ENCODE assay signal across 20 cellular contexts in genomic region chr4:78596111-78596742, GRCh38. TPM values are rescaled to one million over a fixed set of nuclear protein-coding genes. Genes with fewer than 3 reads are reported as not detected.
DNase-seq lines count a peak whose midpoint lies in the region; ATAC-seq, FAIRE-seq and TF ChIP-seq lines count a peak whose summit lies in the region.
"Had no signal": no experiment of that assay in that cellular context is flagged by ENCODE, and none has a peak within 500 bp of the region (broad histone marks: within the 10 kb centered on the region; RNA-seq: fewer than 3 reads in every experiment).

No MANE protein-coding gene starts in this region.

- H3K27me3 ChIP-seq in HCT116 (ENCODE audit: insufficient read depth, low read length), result no peaks in the 10 kb centered on the region
- H3K27me3 ChIP-seq in body of pancreas, result no peaks in the 10 kb centered on the region
- H3K27me3 ChIP-seq in left lung, result no peaks in the 10 kb centered on the region
- no peaks in the 10 kb centered on the region for H3K27me3 ChIP-seq in small intestine (ENCODE audit: control insufficient read depth in 2 of 2, insufficient read depth in 2 of 2, low read length in 2 of 2)
- no peaks in the 10 kb centered on the region for H3K27me3 ChIP-seq in CD4-positive, alpha-beta memory T cell (ENCODE audit: insufficient read depth, low read length)

- RAD21 ChIA-PET in HCT116 (lab: Charles Lee; ENCODE audit: low non-redundant PET in 1 of 2, low total read pairs in 2 of 2, uncharacterized antibody in 2 of 2, unreplicated experiment in 2 of 2), result no interaction called here

- no peak overlapping the region for H3K9ac ChIP-seq in HCT116 (ENCODE audit: low read length)

- H2AFZ ChIP-seq in HCT116 (ENCODE audit: low read depth, low read length, poor library complexity, severe bottlenecking), result no peak overlapping the region

- H3K9me3 Mint-ChIP-seq in CD4-positive, alpha-beta memory T cell, result peaks cover 0 to 2% (median 0%) of the 10 kb centered on the region in 8 donors
- H3K9me3 Mint-ChIP-seq: CD4-positive, alpha-beta T cell had no signal

- no peaks in the 10 kb centered on the region; the same call in 1 of the 2 replicates for H4K20me1 ChIP-seq in HCT116 (ENCODE audit: insufficient read depth)

- WGBS in body of pancreas, 2 donors, result 41 to 46% methylated on average over 3 of the region's 3 CpGs
- 27 to 64% (median 55%) methylated on average over 3 of the region's 3 CpGs for WGBS in small intestine, 3 donors

- no peak for TF ChIP-seq RAD21 in HCT116 (IDR thresholded peaks at IDR 0.05; ENCODE audit: low read depth)

- H3K27ac Mint-ChIP-seq in CD4-positive, alpha-beta memory T cell, result no peak overlapping the region
- H3K27ac Mint-ChIP-seq: CD4-positive, alpha-beta T cell; IgD-negative memory B cell had no signal

- BruUV-seq in HCT116 (replicated peaks; lab: Mats Ljungman, UMichigan), result TSS peak; percentile 5

- H3K9me2 ChIP-seq in HCT116 (ENCODE audit: insufficient read depth), result no peaks in the 10 kb centered on the region

- H3K27ac ChIP-seq in HCT116 (ENCODE audit: low read depth, low read length) (no peak overlapping the region), body of pancreas (no peak overlapping the region), left lung (no peak overlapping the region), small intestine (ENCODE audit: low read depth in 1 of 2, low read length in 1 of 2) (peak overlapping the region in 1 of 2 donors; percentile 32)
- H3K27ac ChIP-seq in CD4-positive, alpha-beta memory T cell (ENCODE audit: low read depth, low read length), result no peak overlapping the region
- H3K27ac ChIP-seq: A549, HL-60, SK-N-MC had no signal

- FAIRE-seq in small intestine (lab: Jason Lieb, UNC), result no peak
- FAIRE-seq: A549 had no signal

- CTCF ChIA-PET in HCT116 (lab: Charles Lee), result no interaction called here
- CTCF ChIA-PET in CD4-positive, alpha-beta memory T cell (lab: Charles Lee; ENCODE audit: partially characterized antibody), result interaction anchor here (0.8 to 1.6 kb wide), 2 partner anchors 13 to 357 kb away, joined by 3 to 7 read pairs; no protein-coding TSS in a partner anchor

- H3K36me3 ChIP-seq in HCT116 (ENCODE audit: control insufficient read depth in 1 of 2, insufficient read depth in 2 of 2, low read length in 2 of 2) (peaks cover 6 to 73% of the 10 kb centered on the region in 2 experiments; a peak in 3 of 4 replicates), body of pancreas (replicated peaks in 1 of 2; ENCODE audit: insufficient read depth in 1 of 2, low read depth in 2 of 2) (no peaks in the 10 kb centered on the region), left lung (peaks cover 0 to 89% of the 10 kb centered on the region in 2 donors), small intestine (ENCODE audit: control insufficient read depth in 2 of 2, insufficient read depth in 2 of 2, low read length in 2 of 2) (no peaks in the 10 kb centered on the region)
- H3K36me3 ChIP-seq in CD4-positive, alpha-beta memory T cell (ENCODE audit: insufficient read depth, low read length), result no peaks in the 10 kb centered on the region

- POLR2A ChIA-PET in HCT116 (lab: Charles Lee), result no interaction called here
- POLR2A ChIA-PET in CD4-positive, alpha-beta memory T cell (lab: Charles Lee; ENCODE audit: partially characterized antibody), result no interaction called here

- ATAC-seq in HCT116, result no peak
- peak; percentile 24 for ATAC-seq in body of pancreas
- ATAC-seq in left lung, result peak; percentile 23
- no peak for ATAC-seq in HG03342 (IDR thresholded peaks at IDR 0.05; ENCODE audit: unreplicated experiment)
- no peak for ATAC-seq in GM18511 (IDR thresholded peaks at IDR 0.05; ENCODE audit: unreplicated experiment)
- ATAC-seq: A549 had no signal

- TF ChIP-seq POLR2A in HCT116 (IDR thresholded peaks at IDR 0.05; ENCODE audit: borderline replicate concordance, extremely low read depth, insufficient read depth, insufficient read length) (no peak), body of pancreas (IDR thresholded peaks at IDR 0.05) (no peak)

- H3K4me3 Mint-ChIP-seq in CD4-positive, alpha-beta memory T cell, result no peak overlapping the region
- H3K4me3 Mint-ChIP-seq: CD4-positive, alpha-beta T cell; IgD-negative memory B cell had no signal

- intact Hi-C loops in HCT116 (cut with micrococcal nuclease), result no loop called here
- intact Hi-C loops in body of pancreas (cut with DNase I), result no loop called here
- intact Hi-C loops in left lung (cut with DNase I), result no loop called here
- intact Hi-C loops in CD4-positive, alpha-beta memory T cell (cut with micrococcal nuclease), result no loop called here

- no peaks in the 10 kb centered on the region for H3K36me3 Mint-ChIP-seq in CD4-positive, alpha-beta memory T cell
- H3K36me3 Mint-ChIP-seq: IgD-negative memory B cell had no signal

- no peak for DNase-seq in HCT116 (ENCODE audit: low read depth, low spot score)
- DNase-seq in body of pancreas, result no peak
- no peak for DNase-seq in left lung
- DNase-seq in small intestine, result peak; percentile 88
- no peak for DNase-seq in CD4-positive, alpha-beta memory T cell
- DNase-seq: CD4-positive, alpha-beta T cell; DND-41; H7; Kasumi-1; NCI-H1105; NCI-H2081; SHP77 had no signal

- no peak overlapping the region for H3K4me2 ChIP-seq in HCT116 (ENCODE audit: low read length)
- H3K4me2 ChIP-seq: A549 had no signal

- peaks cover 2 to 11% of the 10 kb centered on the region in 2 donors for H3K27me3 Mint-ChIP-seq in CD4-positive, alpha-beta memory T cell
- H3K27me3 Mint-ChIP-seq: CD4-positive, alpha-beta T cell had no signal

- peaks cover 0 to 1% (median 0%) of the 10 kb centered on the region in 4 donors for H3K4me1 Mint-ChIP-seq in CD4-positive, alpha-beta memory T cell

- TF ChIP-seq CTCF in HCT116 (IDR thresholded peaks at IDR 0.05 in 2 of 3, conservative IDR thresholded peaks at IDR 0.05 in 1 of 3; ENCODE audit: borderline replicate concordance in 1 of 3, insufficient read depth in 1 of 3, low read depth in 2 of 3, low read length in 2 of 3) (no peak), body of pancreas (IDR thresholded peaks at IDR 0.05) (no peak), left lung (IDR thresholded peaks at IDR 0.05) (no peak)

- H3K4me1 ChIP-seq in HCT116 (ENCODE audit: control insufficient read depth in 1 of 2, insufficient read depth in 2 of 2, low read length in 2 of 2), result no peaks in the 10 kb centered on the region
- H3K4me1 ChIP-seq in body of pancreas, result peaks cover 9% of the 10 kb centered on the region
- H3K4me1 ChIP-seq in left lung, result no peaks in the 10 kb centered on the region
- no peaks in the 10 kb centered on the region for H3K4me1 ChIP-seq in small intestine (ENCODE audit: control insufficient read depth in 2 of 2, insufficient read depth in 1 of 2, low read depth in 1 of 2, low read length in 1 of 2)
- no peaks in the 10 kb centered on the region for H3K4me1 ChIP-seq in CD4-positive, alpha-beta memory T cell (ENCODE audit: insufficient read depth, low read length)

- no peaks in the 10 kb centered on the region for H3K79me2 ChIP-seq in HCT116 (ENCODE audit: insufficient read depth, low read length)

- H3K4me3 ChIP-seq in HCT116 (replicated peaks in 1 of 2; ENCODE audit: low read depth in 1 of 2, low read length in 2 of 2), result no peak overlapping the region
- no peak overlapping the region for H3K4me3 ChIP-seq in body of pancreas
- H3K4me3 ChIP-seq in left lung, result no peak overlapping the region
- no peak overlapping the region for H3K4me3 ChIP-seq in small intestine (ENCODE audit: low read depth in 1 of 2, low read length in 2 of 2)
- H3K4me3 ChIP-seq in CD4-positive, alpha-beta memory T cell (ENCODE audit: low read length in 2 of 2), result no peak overlapping the region
- H3K4me3 ChIP-seq: A549, SK-N-MC had no signal

- H3K9me3 ChIP-seq in HCT116 (ENCODE audit: control insufficient read depth in 1 of 2, insufficient read depth in 1 of 2, low read depth in 1 of 2, low read length in 2 of 2) (no peaks in the 10 kb centered on the region), body of pancreas (no peaks in the 10 kb centered on the region), left lung (no peaks in the 10 kb centered on the region), small intestine (ENCODE audit: control insufficient read depth, low read depth) (no peaks in the 10 kb centered on the region)
- H3K9me3 ChIP-seq in CD4-positive, alpha-beta memory T cell (ENCODE audit: control insufficient read depth in 1 of 2, low read length in 2 of 2), result no peaks in the 10 kb centered on the region
- H3K9me3 ChIP-seq: A549 had no signal

TF ChIP-seq in HCT116, 20 proteins besides CTCF, POLR2A, EP300 and RAD21 (continues in another document):
- no peak for TF ChIP-seq JUND (IDR thresholded peaks at IDR 0.05)
- TF ChIP-seq SP1 (IDR thresholded peaks at IDR 0.05; ENCODE audit: low read depth), result no peak
- TF ChIP-seq, protein P1, sequence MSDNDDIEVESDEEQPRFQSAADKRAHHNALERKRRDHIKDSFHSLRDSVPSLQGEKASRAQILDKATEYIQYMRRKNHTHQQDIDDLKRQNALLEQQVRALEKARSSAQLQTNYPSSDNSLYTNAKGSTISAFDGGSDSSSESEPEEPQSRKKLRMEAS (IDR thresholded peaks at IDR 0.05), result no peak
- TF ChIP-seq, protein P2, sequence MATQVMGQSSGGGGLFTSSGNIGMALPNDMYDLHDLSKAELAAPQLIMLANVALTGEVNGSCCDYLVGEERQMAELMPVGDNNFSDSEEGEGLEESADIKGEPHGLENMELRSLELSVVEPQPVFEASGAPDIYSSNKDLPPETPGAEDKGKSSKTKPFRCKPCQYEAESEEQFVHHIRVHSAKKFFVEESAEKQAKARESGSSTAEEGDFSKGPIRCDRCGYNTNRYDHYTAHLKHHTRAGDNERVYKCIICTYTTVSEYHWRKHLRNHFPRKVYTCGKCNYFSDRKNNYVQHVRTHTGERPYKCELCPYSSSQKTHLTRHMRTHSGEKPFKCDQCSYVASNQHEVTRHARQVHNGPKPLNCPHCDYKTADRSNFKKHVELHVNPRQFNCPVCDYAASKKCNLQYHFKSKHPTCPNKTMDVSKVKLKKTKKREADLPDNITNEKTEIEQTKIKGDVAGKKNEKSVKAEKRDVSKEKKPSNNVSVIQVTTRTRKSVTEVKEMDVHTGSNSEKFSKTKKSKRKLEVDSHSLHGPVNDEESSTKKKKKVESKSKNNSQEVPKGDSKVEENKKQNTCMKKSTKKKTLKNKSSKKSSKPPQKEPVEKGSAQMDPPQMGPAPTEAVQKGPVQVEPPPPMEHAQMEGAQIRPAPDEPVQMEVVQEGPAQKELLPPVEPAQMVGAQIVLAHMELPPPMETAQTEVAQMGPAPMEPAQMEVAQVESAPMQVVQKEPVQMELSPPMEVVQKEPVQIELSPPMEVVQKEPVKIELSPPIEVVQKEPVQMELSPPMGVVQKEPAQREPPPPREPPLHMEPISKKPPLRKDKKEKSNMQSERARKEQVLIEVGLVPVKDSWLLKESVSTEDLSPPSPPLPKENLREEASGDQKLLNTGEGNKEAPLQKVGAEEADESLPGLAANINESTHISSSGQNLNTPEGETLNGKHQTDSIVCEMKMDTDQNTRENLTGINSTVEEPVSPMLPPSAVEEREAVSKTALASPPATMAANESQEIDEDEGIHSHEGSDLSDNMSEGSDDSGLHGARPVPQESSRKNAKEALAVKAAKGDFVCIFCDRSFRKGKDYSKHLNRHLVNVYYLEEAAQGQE (IDR thresholded peaks at IDR 0.05; ENCODE audit: low read depth), result no peak

RNA-seq across cellular contexts. Expression of gene ANXA3, which starts 44.7 kb away (rescaled TPM):
- total RNA-seq in HCT116 (2021; ENCODE audit: unreplicated experiment) (158 TPM), body of pancreas (10 to 100 TPM; 35.9 to 65.1 TPM), left lung (100 to 1,000 TPM; 147 to 159 TPM)
- 112 and 134 TPM in 2 replicates for polyA plus RNA-seq in HCT116 (2012)
- 10 to 100 TPM; 17.5 to 64.6 (median 41.9) TPM for polyA plus RNA-seq in small intestine
- not detected for total RNA-seq in CD4-positive, alpha-beta memory T cell
- not detected for polyA plus RNA-seq in CD4-positive, alpha-beta memory T cell
- total RNA-seq: CD4-positive, alpha-beta T cell; G401; OCI-LY7 had no signal

Comparison
In these comparisons a context has a peak if more than half of its experiments do, and no peak if none do; other contexts are left out.
1. ATAC-seq: peak in body of pancreas (single experiment) and left lung (single experiment); none in HCT116 (single experiment), HG03342 (single experiment) and GM18511 (single experiment).
2. RNA of gene ANXA3, which starts 44.7 kb away (total RNA-seq): 147 to 159 TPM in left lung, 158 TPM in HCT116 (single experiment) and 35.9 to 65.1 TPM in body of pancreas; not detected in CD4-positive, alpha-beta memory T cell; every median in the first group is over 10 times any median in the second.